ENCODE assay signal across 7 cellular contexts in the genomic region with DNA sequence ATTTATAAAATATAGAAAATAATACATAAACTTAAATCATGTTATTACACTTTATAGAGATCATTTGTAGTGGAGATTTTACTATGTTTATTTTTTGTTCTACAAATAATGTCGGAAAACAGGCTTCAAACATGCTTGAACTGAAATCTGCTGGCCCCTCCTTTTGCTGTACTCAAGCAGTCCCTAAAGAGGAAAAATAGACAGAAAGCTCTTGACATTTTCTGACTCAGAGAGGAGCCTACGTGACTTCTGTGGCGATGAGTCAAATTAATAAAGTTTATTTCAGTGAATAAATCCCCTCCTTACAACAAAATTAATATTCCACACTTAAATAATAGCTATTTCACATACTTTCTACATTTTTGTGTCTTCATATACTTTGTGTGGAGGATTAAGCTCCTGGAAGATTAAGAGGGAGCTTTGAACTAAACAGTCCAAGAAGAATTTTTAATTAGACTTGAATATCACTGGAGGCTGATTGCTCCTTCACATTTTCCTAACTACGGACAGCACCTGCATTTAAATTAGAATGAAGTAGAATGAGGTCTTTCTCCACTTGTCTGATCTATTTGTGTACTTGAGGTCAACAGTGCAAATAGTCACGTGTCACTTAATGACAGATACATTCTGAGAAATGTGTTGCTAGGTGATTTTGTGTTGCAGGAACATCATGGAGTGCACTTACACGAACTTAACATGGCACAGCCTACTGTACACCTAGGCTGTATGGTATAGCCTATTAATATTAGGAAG. TPM values are rescaled to one million over a fixed set of nuclear protein-coding genes. Genes with fewer than 3 reads are reported as not detected.
DNase-seq lines count a peak whose midpoint lies in the region; ATAC-seq and TF ChIP-seq lines count a peak whose summit lies in the region.

No MANE protein-coding gene starts in this region.

- peaks cover 5% of the 10 kb centered on the region for H3K4me1 Mint-ChIP-seq in activated T-helper 17 cell treated with anti-CD3 and anti-CD28 coated beads, Interleukin-2, amount 50 U/mL, for 72 hours

- TF ChIP-seq POLR2A in NB4 (IDR thresholded peaks at IDR 0.05; ENCODE audit: extremely low read depth, insufficient read length) = no peak

- H3K27ac Mint-ChIP-seq in activated T-helper 17 cell treated with anti-CD3 and anti-CD28 coated beads, Interleukin-2, amount 50 U/mL, for 72 hours = peak overlapping the region; percentile 83

- peaks cover 14% of the 10 kb centered on the region for H3K27me3 Mint-ChIP-seq in activated T-helper 17 cell treated with anti-CD3 and anti-CD28 coated beads, Interleukin-2, amount 50 U/mL, for 72 hours

- ATAC-seq in GM18867 (IDR thresholded peaks at IDR 0.05; ENCODE audit: unreplicated experiment) = peak; percentile 56
- ATAC-seq in activated T-helper 17 cell treated with anti-CD3 and anti-CD28 coated beads, Interleukin-2, amount 50 U/mL, for 72 hours (replicated peaks) = peak; percentile 78
- ATAC-seq in HG03342 (IDR thresholded peaks at IDR 0.05; ENCODE audit: unreplicated experiment) = no peak

- peak overlapping the region; percentile 84 for H3K27ac ChIP-seq in smooth muscle cell (ENCODE audit: low read depth)

- no peaks in the 10 kb centered on the region for H3K9me3 Mint-ChIP-seq in activated T-helper 17 cell treated with anti-CD3 and anti-CD28 coated beads, Interleukin-2, amount 50 U/mL, for 72 hours

- peak; percentile 32 for DNase-seq in NB4 (ENCODE audit: low read depth)
- DNase-seq in smooth muscle cell (lab: John Stamatoyannopoulos, UW; ENCODE audit: unreplicated experiment) = no peak
- DNase-seq in mucosa of gallbladder (ENCODE audit: low spot score) = no peak
- DNase-seq in stimulated activated naive CD4-positive, alpha-beta T cell (lab: John Stamatoyannopoulos, UW) = no peak

- no peaks in the 10 kb centered on the region for H3K36me3 ChIP-seq in smooth muscle cell (ENCODE audit: low read depth)

- no peaks in the 10 kb centered on the region for H3F3A ChIP-seq in smooth muscle cell (ENCODE audit: low read depth)

- H3K36me3 Mint-ChIP-seq in activated T-helper 17 cell treated with anti-CD3 and anti-CD28 coated beads, Interleukin-2, amount 50 U/mL, for 72 hours (ENCODE audit: low read depth) = no peaks in the 10 kb centered on the region

- no peaks in the 10 kb centered on the region for H3K9me3 ChIP-seq in smooth muscle cell (replicated peaks; ENCODE audit: low read depth)

- TF ChIP-seq CTCF in NB4 (IDR thresholded peaks at IDR 0.05; ENCODE audit: low read depth, low read length) (no peak), smooth muscle cell (IDR thresholded peaks at IDR 0.05; ENCODE audit: borderline replicate concordance, insufficient read depth, poor library complexity, severe bottlenecking) (no peak)

- peak overlapping the region; percentile 19 for H3K4me3 Mint-ChIP-seq in activated T-helper 17 cell treated with anti-CD3 and anti-CD28 coated beads, Interleukin-2, amount 50 U/mL, for 72 hours

- H3K9ac ChIP-seq in smooth muscle cell (ENCODE audit: low read depth) = peak overlapping the region; percentile 80

- no peaks in the 10 kb centered on the region for H3K27me3 ChIP-seq in smooth muscle cell (ENCODE audit: low read depth)

- H3K4me3 ChIP-seq in NB4 (ENCODE audit: low read depth, low read length) (no peak overlapping the region), smooth muscle cell (no peak overlapping the region)

- 65% methylated on average over 6 of the region's 6 CpGs for WGBS in smooth muscle cell (ENCODE audit: low lambda C conversion rate)

- no peaks in the 10 kb centered on the region for H4K20me1 ChIP-seq in smooth muscle cell (ENCODE audit: low read depth)

- H3K4me2 ChIP-seq in smooth muscle cell = peak overlapping the region; percentile 61

- H3K79me2 ChIP-seq in smooth muscle cell (ENCODE audit: low read depth) = no peaks in the 10 kb centered on the region

- H3K4me1 ChIP-seq in smooth muscle cell (ENCODE audit: low read depth) = no peaks in the 10 kb centered on the region

- no peak overlapping the region for H2AFZ ChIP-seq in smooth muscle cell (ENCODE audit: low read depth)

RNA-seq across cellular contexts. Expression of a gene that starts 1.7 kb away (rescaled TPM):
- 1 to 10 TPM in 1 of 2 donors, not detected in 1; 5.1 TPM for total RNA-seq in activated T-helper 17 cell treated with anti-CD3 and anti-CD28 coated beads, Interleukin-2, amount 50 U/mL, for 72 hours
- total RNA-seq in smooth muscle cell = 3.2 and 14.1 TPM in 2 replicates
- polyA plus RNA-seq in smooth muscle cell = 6.9 and 10.0 TPM in 2 replicates
- 1.3 TPM for total RNA-seq in mucosa of gallbladder

RNA-seq across cellular contexts. Expression of a gene that starts 47.2 kb away (rescaled TPM):
- not detected for total RNA-seq in activated T-helper 17 cell treated with anti-CD3 and anti-CD28 coated beads, Interleukin-2, amount 50 U/mL, for 72 hours
- total RNA-seq in smooth muscle cell = not detected in 2 replicates
- polyA plus RNA-seq in smooth muscle cell = not detected in 2 replicates
- not detected for total RNA-seq in mucosa of gallbladder
